ENCODE assay signal across 22 cellular contexts in genomic region chr14:71262466-71262865, GRCh38.
"Had no signal": no experiment of that assay in that cellular context is flagged by ENCODE, and none has a peak within 500 bp of the region (broad histone marks: within the 10 kb centered on the region; RNA-seq: fewer than 3 reads in every experiment).

No MANE protein-coding gene starts in this region.

- H2AFZ ChIP-seq: neural progenitor cell had no signal

- H3K9ac ChIP-seq: neural progenitor cell had no signal

- H3K4me1 ChIP-seq: neural progenitor cell, right atrium auricular region, suprapubic skin had no signal

- H3K36me3 ChIP-seq: neural progenitor cell, right atrium auricular region, spleen, suprapubic skin, tibial artery, upper lobe of right lung had no signal

- H3K4me3 ChIP-seq: neural progenitor cell, right atrium auricular region, spleen, suprapubic skin, tibial artery, upper lobe of right lung had no signal

- H3K27ac ChIP-seq: neural progenitor cell, right atrium auricular region, spleen, suprapubic skin, tibial artery, upper lobe of right lung had no signal

- H3K27me3 ChIP-seq: neural progenitor cell, right atrium auricular region, spleen, suprapubic skin, tibial artery, upper lobe of right lung had no signal

- H3K4me2 ChIP-seq: neural progenitor cell had no signal

- ATAC-seq: activated CD8-positive, alpha-beta T cell treated with anti-CD3 and anti-CD28 coated beads for 36 hours; activated naive CD8-positive, alpha-beta T cell treated with anti-CD3 and anti-CD28 coated beads, Interleukin-2, amount 50 U/mL, for 24 hours; activated T-cell treated with anti-CD3 and anti-CD28 coated beads, Interleukin-2, amount 50 U/mL, for 4 hours; activated T-helper 17 cell treated with anti-CD3 and anti-CD28 coated beads, Interleukin-2, amount 50 U/mL, for 72 hours; left colon; naive thymus-derived CD8-positive, alpha-beta T cell; upper lobe of right lung had no signal

- DNase-seq: activated B cell treated with CpG ODN at 0.5 μM for 24 hours; activated CD4-positive, alpha-beta T cell treated with anti-CD3 and anti-CD28 coated beads, Interleukin-2, amount 50 U/mL, for 1 hour; activated CD8-positive, alpha-beta T cell treated with anti-CD3 and anti-CD28 coated beads for 36 hours; activated gamma-delta T cell treated with Interleukin-2 at 50 U/mL for 16 hours; activated naive CD8-positive, alpha-beta T cell treated with anti-CD3 and anti-CD28 coated beads, Interleukin-2, amount 50 U/mL, for 24 hours; activated T-cell treated with anti-CD3 and anti-CD28 coated beads, Interleukin-2, amount 50 U/mL, for 4 hours; amygdala; head of caudate nucleus; hippocampal formation; kidney; left colon; mammary epithelial cell; naive thymus-derived CD8-positive, alpha-beta T cell; occipital lobe; spleen; stimulated activated naive CD4-positive, alpha-beta T cell; tibial artery; upper lobe of right lung had no signal
